Comparison of ENCODE assay signal across 28 cellular contexts in the genomic region with DNA sequence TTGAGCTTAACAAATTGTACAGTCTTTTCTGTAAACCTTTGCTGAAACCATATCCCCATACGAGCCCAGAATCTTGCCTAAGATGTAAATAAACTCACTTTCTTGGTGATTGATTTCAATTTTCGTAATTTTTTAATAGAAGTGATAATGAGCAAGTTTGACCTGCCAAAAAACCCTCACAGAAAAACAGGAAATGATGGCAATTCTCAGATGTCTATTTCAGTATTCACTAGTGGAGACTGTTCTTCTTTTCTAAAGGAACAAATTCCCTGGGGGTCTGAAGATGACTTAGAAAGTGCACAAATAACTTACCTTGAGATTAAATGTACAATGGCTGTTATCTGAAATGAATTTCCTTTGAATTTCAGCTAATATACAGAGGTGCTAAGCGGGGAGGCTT.
DNase-seq lines count a peak whose midpoint lies in the region; ATAC-seq and TF ChIP-seq lines count a peak whose summit lies in the region.
"Had no signal": no experiment of that assay in that cellular context is flagged by ENCODE, and none has a peak within 500 bp of the region (broad histone marks: within the 10 kb centered on the region; RNA-seq: fewer than 3 reads in every experiment).

No MANE protein-coding gene starts in this region.

- H3K4me1 Mint-ChIP-seq in activated naive CD8-positive, alpha-beta T cell treated with anti-CD3 and anti-CD28 coated beads, Interleukin-2, amount 50 U/mL, for 24 hours: peaks cover 8% of the 10 kb centered on the region
- H3K4me1 Mint-ChIP-seq in activated naive CD8-positive, alpha-beta T cell treated with anti-CD3 and anti-CD28 coated beads for 36 hours: peaks cover 10% of the 10 kb centered on the region

- H3K27ac Mint-ChIP-seq in activated naive CD8-positive, alpha-beta T cell treated with anti-CD3 and anti-CD28 coated beads, Interleukin-2, amount 50 U/mL, for 24 hours: peak overlapping the region; percentile 64
- H3K27ac Mint-ChIP-seq in activated naive CD8-positive, alpha-beta T cell treated with anti-CD3 and anti-CD28 coated beads for 36 hours: no peak overlapping the region
- H3K27ac Mint-ChIP-seq: nephron had no signal

- H3K27me3 ChIP-seq in brain microvascular endothelial cell (replicated peaks): no peaks in the 10 kb centered on the region
- H3K27me3 ChIP-seq: adrenal gland, stomach, transverse colon had no signal

- DNase-seq in activated naive CD8-positive, alpha-beta T cell treated with anti-CD3 and anti-CD28 coated beads, Interleukin-2, amount 50 U/mL, for 24 hours: no peak
- no peak for DNase-seq in activated naive CD8-positive, alpha-beta T cell treated with anti-CD3 and anti-CD28 coated beads for 36 hours
- peak; percentile 33 for DNase-seq in NAMALWA (ENCODE audit: low spot score)
- no peak for DNase-seq in brain microvascular endothelial cell
- DNase-seq in NCI-H2171 (lab: John Stamatoyannopoulos, UW): no peak
- no peak for DNase-seq in DMS79 treated with DMSO at 0.1 percent for 48 hours (lab: John Stamatoyannopoulos, UW)
- DNase-seq: 8988T; activated CD4-positive, alpha-beta T cell treated with anti-CD3 and anti-CD28 coated beads, Interleukin-2, amount 50 U/mL, for 4 hours; activated gamma-delta T cell; adrenal gland; AML-193; effector memory CD4-positive, alpha-beta T cell; foreskin melanocyte; hypothalamus; IMR-90; NCI-H1105 treated with DMSO at 0.1 percent for 48 hours; NCI-H2107; NK-92 treated with Interleukin-12 subunit alpha and Interleukin-12 subunit beta, amount 100 ng/mL, for 24 hours; right cardiac atrium; SK-N-SH; stimulated activated CD4-positive, alpha-beta T cell treated with anti-CD3 and anti-CD28 coated beads, Interleukin-12 subunit alpha, Interleukin-12 subunit beta, amount 100 ng/mL, for 4 hours; stomach; transverse colon had no signal

- H3K27ac ChIP-seq in brain microvascular endothelial cell: no peak overlapping the region
- H3K27ac ChIP-seq: parathyroid adenoma, RWPE1, stomach, transverse colon had no signal

- in situ Hi-C loops in brain microvascular endothelial cell (cut with HindIII; ENCODE audit: low pct_ligation_motif_present, low sequenced_read_pairs): no loop called here

- no peak overlapping the region for H3K4me3 ChIP-seq in brain microvascular endothelial cell (ENCODE audit: low read depth, low read length)
- H3K4me3 ChIP-seq: adrenal gland, stomach, transverse colon had no signal

- no peaks in the 10 kb centered on the region for H3K36me3 Mint-ChIP-seq in activated naive CD8-positive, alpha-beta T cell treated with anti-CD3 and anti-CD28 coated beads, Interleukin-2, amount 50 U/mL, for 24 hours (ENCODE audit: low read depth)
- no peaks in the 10 kb centered on the region for H3K36me3 Mint-ChIP-seq in activated naive CD8-positive, alpha-beta T cell treated with anti-CD3 and anti-CD28 coated beads for 36 hours

- H3K4me3 Mint-ChIP-seq in activated naive CD8-positive, alpha-beta T cell treated with anti-CD3 and anti-CD28 coated beads, Interleukin-2, amount 50 U/mL, for 24 hours: no peak overlapping the region
- no peak overlapping the region for H3K4me3 Mint-ChIP-seq in activated naive CD8-positive, alpha-beta T cell treated with anti-CD3 and anti-CD28 coated beads for 36 hours
- H3K4me3 Mint-ChIP-seq: nephron had no signal

- H3K36me3 ChIP-seq in brain microvascular endothelial cell (replicated peaks): no peaks in the 10 kb centered on the region
- H3K36me3 ChIP-seq: adrenal gland, stomach, transverse colon had no signal

- no peak for ATAC-seq in activated naive CD8-positive, alpha-beta T cell treated with anti-CD3 and anti-CD28 coated beads, Interleukin-2, amount 50 U/mL, for 24 hours
- ATAC-seq in GM21367 (IDR thresholded peaks at IDR 0.05; ENCODE audit: unreplicated experiment): peak; percentile 66
- ATAC-seq in HG03159 (IDR thresholded peaks at IDR 0.05; ENCODE audit: unreplicated experiment): no peak
- ATAC-seq: right cardiac atrium had no signal

- H3K9me3 Mint-ChIP-seq in activated naive CD8-positive, alpha-beta T cell treated with anti-CD3 and anti-CD28 coated beads, Interleukin-2, amount 50 U/mL, for 24 hours: no peaks in the 10 kb centered on the region
- no peaks in the 10 kb centered on the region for H3K9me3 Mint-ChIP-seq in activated naive CD8-positive, alpha-beta T cell treated with anti-CD3 and anti-CD28 coated beads for 36 hours
- H3K9me3 Mint-ChIP-seq: nephron had no signal

- H3K27me3 Mint-ChIP-seq in activated naive CD8-positive, alpha-beta T cell treated with anti-CD3 and anti-CD28 coated beads, Interleukin-2, amount 50 U/mL, for 24 hours: no peaks in the 10 kb centered on the region
- no peaks in the 10 kb centered on the region for H3K27me3 Mint-ChIP-seq in activated naive CD8-positive, alpha-beta T cell treated with anti-CD3 and anti-CD28 coated beads for 36 hours

- TF ChIP-seq CTCF in brain microvascular endothelial cell (IDR thresholded peaks at IDR 0.05; ENCODE audit: low read depth, low read length, missing control alignments): no peak
